ENCODE assay signal across 25 cellular contexts in genomic region chr7:127290801-127291361, GRCh38. TPM values are rescaled to one million over a fixed set of nuclear protein-coding genes. Genes with fewer than 3 reads are reported as not detected.
"Had no signal": no experiment of that assay in that cellular context is flagged by ENCODE, and none has a peak within 500 bp of the region (broad histone marks: within the 10 kb centered on the region; RNA-seq: fewer than 3 reads in every experiment).

No MANE protein-coding gene starts in this region.

- H3K79me2 ChIP-seq: parathyroid adenoma had no signal

- H3K9me3 Mint-ChIP-seq: activated naive CD8-positive, alpha-beta T cell treated with anti-CD3 and anti-CD28 coated beads for 36 hours; activated T-helper 1 cell treated with anti-CD3 and anti-CD28 coated beads, Interleukin-12 subunit alpha, Interleukin-12 subunit beta, Interleukin-2, Interleukin-4 antibody, amounts not matched to agents 30 ng/mL and 10 ng/mL and 1 ng/mL, durations not matched to agents 14 hours and 24 hours and 36 hours; central memory CD8-positive, alpha-beta T cell; natural killer cell treated with Interleukin-12 subunit alpha and Interleukin-12 subunit beta and Interleukin-15 and Interleukin-18, amount 100 ng/mL, for 72 hours; stimulated activated effector memory CD8-positive, alpha-beta T cell treated with anti-CD3 and anti-CD28 coated beads, Interleukin-12 subunit alpha, Interleukin-12 subunit beta, amount 100 ng/mL, for 72 hours; T-helper 2 cell treated with Interferon-gamma antibody and Interleukin-4, amounts not matched to agents 5 μg/mL and 100 μg/mL, for 36 hours had no signal

- H2AFZ ChIP-seq: parathyroid adenoma had no signal

- H3K27ac ChIP-seq: brain microvascular endothelial cell, esophagus squamous epithelium, neutrophil, parathyroid adenoma, stomach, vagina had no signal

- H3K4me1 Mint-ChIP-seq: activated naive CD8-positive, alpha-beta T cell treated with anti-CD3 and anti-CD28 coated beads for 36 hours; central memory CD8-positive, alpha-beta T cell; stimulated activated effector memory CD8-positive, alpha-beta T cell treated with anti-CD3 and anti-CD28 coated beads, Interleukin-12 subunit alpha, Interleukin-12 subunit beta, amount 100 ng/mL, for 72 hours had no signal

- H3K4me3 Mint-ChIP-seq: activated naive CD8-positive, alpha-beta T cell treated with anti-CD3 and anti-CD28 coated beads for 36 hours; activated T-helper 1 cell treated with anti-CD3 and anti-CD28 coated beads, Interleukin-12 subunit alpha, Interleukin-12 subunit beta, Interleukin-2, Interleukin-4 antibody, amounts not matched to agents 30 ng/mL and 10 ng/mL and 1 ng/mL, durations not matched to agents 14 hours and 24 hours and 36 hours; central memory CD8-positive, alpha-beta T cell; mesothelial cell of epicardium; natural killer cell treated with Interleukin-12 subunit alpha and Interleukin-12 subunit beta and Interleukin-15 and Interleukin-18, amount 100 ng/mL, for 72 hours; stimulated activated effector memory CD8-positive, alpha-beta T cell treated with anti-CD3 and anti-CD28 coated beads, Interleukin-12 subunit alpha, Interleukin-12 subunit beta, amount 100 ng/mL, for 72 hours; T-helper 2 cell treated with Interferon-gamma antibody and Interleukin-4, amounts not matched to agents 5 μg/mL and 100 μg/mL, for 36 hours had no signal

- H3K9me3 ChIP-seq: esophagus squamous epithelium, neutrophil, stomach, vagina had no signal

- H3K36me3 ChIP-seq: brain microvascular endothelial cell, esophagus squamous epithelium, neutrophil, stomach, vagina had no signal

- H3K4me1 ChIP-seq: parathyroid adenoma, stomach, vagina had no signal

- H3K4me3 ChIP-seq: esophagus squamous epithelium, lung, stomach, vagina had no signal

- H3K27me3 ChIP-seq: brain microvascular endothelial cell, esophagus squamous epithelium, vagina had no signal

- DNase-seq: activated CD4-positive, alpha-beta T cell treated with anti-CD3 and anti-CD28 coated beads, Interleukin-2, amount 50 U/mL, for 48 hours; activated naive CD4-positive, alpha-beta T cell; activated naive CD8-positive, alpha-beta T cell treated with anti-CD3 and anti-CD28 coated beads for 36 hours; activated T-cell treated with anti-CD3 and anti-CD28 coated beads for 4 hours; brain microvascular endothelial cell; cortex of kidney; esophagus squamous epithelium; foreskin melanocyte; glutamatergic neuron; hypothalamus; stimulated activated CD4-positive, alpha-beta T cell treated with anti-CD3 and anti-CD28 coated beads, Interleukin-4, amount 100 ng/mL, for 24 hours; stomach had no signal

- H3K9ac ChIP-seq: parathyroid adenoma had no signal

- ATAC-seq: left lobe of liver; natural killer cell treated with Interleukin-12 subunit alpha and Interleukin-12 subunit beta and Interleukin-15 and Interleukin-18, amount 100 ng/mL, for 72 hours; sciatic nerve; stimulated activated effector memory CD8-positive, alpha-beta T cell treated with anti-CD3 and anti-CD28 coated beads, Interleukin-12 subunit alpha, Interleukin-12 subunit beta, amount 100 ng/mL, for 72 hours had no signal

- H3K36me3 Mint-ChIP-seq: activated naive CD8-positive, alpha-beta T cell treated with anti-CD3 and anti-CD28 coated beads for 36 hours; mesothelial cell of epicardium; natural killer cell treated with Interleukin-12 subunit alpha and Interleukin-12 subunit beta and Interleukin-15 and Interleukin-18, amount 100 ng/mL, for 72 hours; stimulated activated effector memory CD8-positive, alpha-beta T cell treated with anti-CD3 and anti-CD28 coated beads, Interleukin-12 subunit alpha, Interleukin-12 subunit beta, amount 100 ng/mL, for 72 hours had no signal

- H3K27ac Mint-ChIP-seq: activated naive CD8-positive, alpha-beta T cell treated with anti-CD3 and anti-CD28 coated beads for 36 hours; activated T-helper 1 cell treated with anti-CD3 and anti-CD28 coated beads, Interleukin-12 subunit alpha, Interleukin-12 subunit beta, Interleukin-2, Interleukin-4 antibody, amounts not matched to agents 30 ng/mL and 10 ng/mL and 1 ng/mL, durations not matched to agents 14 hours and 24 hours and 36 hours; mesothelial cell of epicardium; natural killer cell treated with Interleukin-12 subunit alpha and Interleukin-12 subunit beta and Interleukin-15 and Interleukin-18, amount 100 ng/mL, for 72 hours; stimulated activated effector memory CD8-positive, alpha-beta T cell treated with anti-CD3 and anti-CD28 coated beads, Interleukin-12 subunit alpha, Interleukin-12 subunit beta, amount 100 ng/mL, for 72 hours; T-helper 2 cell treated with Interferon-gamma antibody and Interleukin-4, amounts not matched to agents 5 μg/mL and 100 μg/mL, for 36 hours had no signal

RNA-seq across cellular contexts. Expression of gene GRM8, which starts 38.1 kb away (rescaled TPM):
- total RNA-seq: activated naive CD8-positive, alpha-beta T cell treated with anti-CD3 and anti-CD28 coated beads for 36 hours; activated T-helper 1 cell treated with anti-CD3 and anti-CD28 coated beads, Interleukin-12 subunit alpha, Interleukin-12 subunit beta, Interleukin-2, Interleukin-4 antibody, amounts not matched to agents 30 ng/mL and 10 ng/mL and 1 ng/mL, durations not matched to agents 14 hours and 24 hours and 36 hours; natural killer cell treated with Interleukin-12 subunit alpha and Interleukin-12 subunit beta and Interleukin-15 and Interleukin-18, amount 100 ng/mL, for 72 hours; vagina had no signal
- polyA plus RNA-seq: keratinocyte had no signal
